ENCODE assay signal across 15 cellular contexts in the genomic region with DNA sequence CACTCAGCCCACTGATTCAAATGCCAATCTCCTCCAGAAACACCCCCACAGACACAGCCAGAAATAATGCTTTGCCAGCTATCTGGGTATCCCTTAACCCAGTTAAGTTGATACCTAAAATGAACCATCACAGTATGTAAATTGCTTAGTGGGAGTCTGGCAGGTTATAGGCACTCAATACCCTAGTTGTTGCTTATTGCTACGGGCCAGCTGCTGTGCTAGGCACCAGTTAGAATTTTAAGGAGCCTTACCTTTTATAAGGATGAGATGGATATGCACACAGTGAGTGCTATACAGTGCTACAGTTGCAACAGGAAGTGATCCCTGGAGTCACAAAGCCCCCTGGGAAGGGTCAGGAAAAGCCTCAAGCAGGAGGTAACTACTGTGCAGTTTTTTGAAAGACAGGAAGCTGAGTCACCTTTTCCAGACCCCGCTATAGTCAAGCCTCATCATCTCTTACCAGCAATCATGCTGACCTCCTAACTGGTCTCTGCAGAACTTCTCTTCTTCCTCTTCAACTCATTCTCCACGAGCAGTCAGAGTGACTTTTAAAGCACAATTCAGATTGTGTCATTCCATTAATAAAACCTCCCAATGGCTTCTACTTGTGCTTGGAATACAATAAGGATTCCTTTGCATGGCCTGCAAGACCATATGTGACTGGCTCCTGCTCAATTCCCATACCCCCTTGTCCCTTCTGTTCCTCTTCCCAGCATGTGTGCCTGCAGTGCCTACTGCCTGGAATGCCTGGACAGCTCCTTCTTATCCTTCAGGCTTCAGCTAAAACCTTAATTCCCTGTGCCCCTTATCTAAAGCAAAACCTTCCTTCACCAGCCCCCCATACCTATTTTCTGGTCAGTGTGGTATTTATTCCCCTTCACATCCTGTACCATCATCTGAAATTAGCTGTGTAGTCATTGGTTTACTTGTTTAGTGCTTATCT. TPM values are rescaled to one million over a fixed set of nuclear protein-coding genes. Genes with fewer than 3 reads are reported as not detected.
A peak's percentile ranks its signal among the peaks of the same experiment; 100 is the strongest.
DNase-seq lines count a peak whose midpoint lies in the region; ATAC-seq and TF ChIP-seq lines count a peak whose summit lies in the region.
"Had no signal": no experiment of that assay in that cellular context is flagged by ENCODE, and none has a peak within 500 bp of the region (broad histone marks: within the 10 kb centered on the region; RNA-seq: fewer than 3 reads in every experiment).

No MANE protein-coding gene starts in this region.

- H3K27ac ChIP-seq in cardiac muscle cell, result no peak overlapping the region
- H3K27ac ChIP-seq: dorsolateral prefrontal cortex had no signal

- peaks cover 33% of the 10 kb centered on the region for H3K27me3 Mint-ChIP-seq in stimulated activated memory B cell treated with anti-CD40 and anti-IgM and Interleukin-4, amounts not matched to agents 10 μg/mL and 1 μg/mL and 100 μg/mL, for 72 hours
- H3K27me3 Mint-ChIP-seq in chondrocyte (ENCODE audit: low read depth), result no peaks in the 10 kb centered on the region
- H3K27me3 Mint-ChIP-seq: activated CD4-positive, alpha-beta memory T cell treated with anti-CD3 and anti-CD28 coated beads, Interleukin-2, amount 10 ng/mL, durations not matched to agents 7 days and 5 days had no signal

- CTCF ChIA-PET in HEK293T (lab: Yijun Ruan, JAX), result no interaction called here

- POLR2A ChIA-PET in HEK293T (lab: Yijun Ruan, JAX), result interaction anchor here (2.4 kb wide), 1 partner anchor 10 kb away, joined by 6 read pairs; a partner anchor contains a TSS

- H3K36me3 Mint-ChIP-seq in stimulated activated memory B cell treated with anti-CD40 and anti-IgM and Interleukin-4, amounts not matched to agents 10 μg/mL and 1 μg/mL and 100 μg/mL, for 72 hours, result no peaks in the 10 kb centered on the region
- no peaks in the 10 kb centered on the region for H3K36me3 Mint-ChIP-seq in chondrocyte (ENCODE audit: low read depth)
- H3K36me3 Mint-ChIP-seq: activated naive CD8-positive, alpha-beta T cell treated with anti-CD3 and anti-CD28 coated beads, Interleukin-2, amount 10 ng/mL, durations not matched to agents 7 days and 5 days had no signal

- intact Hi-C loops in Right ventricle myocardium inferior (cut with DNase I), result no loop called here

- no peaks in the 10 kb centered on the region for H3K9me3 ChIP-seq in cardiac muscle cell (ENCODE audit: low read depth)

- peaks cover 4% of the 10 kb centered on the region for H3K4me1 ChIP-seq in cardiac muscle cell (ENCODE audit: low read depth)

- H3K4me3 Mint-ChIP-seq in stimulated activated memory B cell treated with anti-CD40 and anti-IgM and Interleukin-4, amounts not matched to agents 10 μg/mL and 1 μg/mL and 100 μg/mL, for 72 hours, result no peak overlapping the region
- H3K4me3 Mint-ChIP-seq in chondrocyte (ENCODE audit: unreplicated experiment), result no peak overlapping the region
- H3K4me3 Mint-ChIP-seq: activated CD4-positive, alpha-beta memory T cell treated with anti-CD3 and anti-CD28 coated beads, Interleukin-2, amount 10 ng/mL, durations not matched to agents 7 days and 5 days; activated naive CD8-positive, alpha-beta T cell treated with anti-CD3 and anti-CD28 coated beads, Interleukin-2, amount 10 ng/mL, durations not matched to agents 7 days and 5 days had no signal

- DNase-seq in cardiac muscle cell (ENCODE audit: low read depth in 1 of 2, low spot score in 1 of 2) (peak; percentile 49 to 60), Right ventricle myocardium inferior (ENCODE audit: missing footprints) (no peak), NOMO-1 treated with dmso at 0.1 percent for 144 hours (lab: John Stamatoyannopoulos, UW; ENCODE audit: unreplicated experiment) (peak; percentile 12), cardiac fibroblast (ENCODE audit: low read depth in 2 of 2) (peak; percentile 52 to 66), chondrocyte (ENCODE audit: low spot score) (no peak), HEK293T (ENCODE audit: extremely low spot score) (no peak), DMS79 (lab: John Stamatoyannopoulos, UW) (no peak)
- DNase-seq: activated CD4-positive, alpha-beta memory T cell treated with anti-CD3 and anti-CD28 coated beads, Interleukin-2, amount 10 ng/mL, durations not matched to agents 7 days and 5 days; activated naive CD8-positive, alpha-beta T cell treated with anti-CD3 and anti-CD28 coated beads, Interleukin-2, amount 10 ng/mL, durations not matched to agents 7 days and 5 days; DMS79 treated with DMSO at 0.1 percent for 48 hours; dorsolateral prefrontal cortex; mammary epithelial cell; NCI-H1092; nucleus accumbens had no signal

- H3K36me3 ChIP-seq in cardiac muscle cell, result no peaks in the 10 kb centered on the region

- no peak overlapping the region for H3K27ac Mint-ChIP-seq in stimulated activated memory B cell treated with anti-CD40 and anti-IgM and Interleukin-4, amounts not matched to agents 10 μg/mL and 1 μg/mL and 100 μg/mL, for 72 hours
- no peak overlapping the region for H3K27ac Mint-ChIP-seq in chondrocyte (ENCODE audit: unreplicated experiment)
- H3K27ac Mint-ChIP-seq: activated CD4-positive, alpha-beta memory T cell treated with anti-CD3 and anti-CD28 coated beads, Interleukin-2, amount 10 ng/mL, durations not matched to agents 7 days and 5 days; activated naive CD8-positive, alpha-beta T cell treated with anti-CD3 and anti-CD28 coated beads, Interleukin-2, amount 10 ng/mL, durations not matched to agents 7 days and 5 days had no signal

- no peaks in the 10 kb centered on the region for H3K9me3 Mint-ChIP-seq in stimulated activated memory B cell treated with anti-CD40 and anti-IgM and Interleukin-4, amounts not matched to agents 10 μg/mL and 1 μg/mL and 100 μg/mL, for 72 hours
- H3K9me3 Mint-ChIP-seq in chondrocyte (ENCODE audit: low read depth), result no peaks in the 10 kb centered on the region
- H3K9me3 Mint-ChIP-seq: activated CD4-positive, alpha-beta memory T cell treated with anti-CD3 and anti-CD28 coated beads, Interleukin-2, amount 10 ng/mL, durations not matched to agents 7 days and 5 days; activated naive CD8-positive, alpha-beta T cell treated with anti-CD3 and anti-CD28 coated beads, Interleukin-2, amount 10 ng/mL, durations not matched to agents 7 days and 5 days had no signal

- ATAC-seq in Right ventricle myocardium inferior, result no peak
- ATAC-seq in stimulated activated memory B cell treated with anti-CD40 and anti-IgM and Interleukin-4, amounts not matched to agents 10 μg/mL and 1 μg/mL and 100 μg/mL, for 72 hours, result peak; percentile 39

- TF ChIP-seq CTCF in cardiac muscle cell (IDR thresholded peaks at IDR 0.05; ENCODE audit: low read depth, low read length) (no peak), cardiac fibroblast (IDR thresholded peaks at IDR 0.05; ENCODE audit: low read depth, low read length) (no peak), chondrocyte (IDR thresholded peaks at IDR 0.05) (no peak)

- no peaks in the 10 kb centered on the region for H3K27me3 ChIP-seq in cardiac muscle cell

- H3K4me3 ChIP-seq in cardiac muscle cell, result no peak overlapping the region
- H3K4me3 ChIP-seq in cardiac fibroblast (replicated peaks in 1 of 2; ENCODE audit: low read depth in 2 of 2, low read length in 2 of 2), result no peak overlapping the region
- H3K4me3 ChIP-seq: dorsolateral prefrontal cortex had no signal

- peaks cover 8% of the 10 kb centered on the region for H3K4me1 Mint-ChIP-seq in stimulated activated memory B cell treated with anti-CD40 and anti-IgM and Interleukin-4, amounts not matched to agents 10 μg/mL and 1 μg/mL and 100 μg/mL, for 72 hours
- peaks cover 8% of the 10 kb centered on the region for H3K4me1 Mint-ChIP-seq in chondrocyte (ENCODE audit: low read depth)

TF ChIP-seq in HEK293T, 16 proteins besides CTCF, POLR2A, EP300 and RAD21:
- TF ChIP-seq ARNT (IDR thresholded peaks at IDR 0.05) (no peak), SP1 (IDR thresholded peaks at IDR 0.05) (no peak), CTBP1 (IDR thresholded peaks at IDR 0.05; ENCODE audit: borderline replicate concordance) (no peak), TARDBP (IDR thresholded peaks at IDR 0.05) (no peak), L3MBTL2 (conservative IDR thresholded peaks at IDR 0.05) (no peak), LEF1 (IDR thresholded peaks at IDR 0.05; ENCODE audit: borderline replicate concordance) (no peak), FOXK2 (IDR thresholded peaks at IDR 0.05) (no peak), FOXM1 (IDR thresholded peaks at IDR 0.05; ENCODE audit: borderline replicate concordance) (no peak), ELF4 (IDR thresholded peaks at IDR 0.05) (no peak), ZNF384 (IDR thresholded peaks at IDR 0.05) (no peak), HDGF (IDR thresholded peaks at IDR 0.05; ENCODE audit: borderline replicate concordance) (no peak)
- TF ChIP-seq, protein P1, sequence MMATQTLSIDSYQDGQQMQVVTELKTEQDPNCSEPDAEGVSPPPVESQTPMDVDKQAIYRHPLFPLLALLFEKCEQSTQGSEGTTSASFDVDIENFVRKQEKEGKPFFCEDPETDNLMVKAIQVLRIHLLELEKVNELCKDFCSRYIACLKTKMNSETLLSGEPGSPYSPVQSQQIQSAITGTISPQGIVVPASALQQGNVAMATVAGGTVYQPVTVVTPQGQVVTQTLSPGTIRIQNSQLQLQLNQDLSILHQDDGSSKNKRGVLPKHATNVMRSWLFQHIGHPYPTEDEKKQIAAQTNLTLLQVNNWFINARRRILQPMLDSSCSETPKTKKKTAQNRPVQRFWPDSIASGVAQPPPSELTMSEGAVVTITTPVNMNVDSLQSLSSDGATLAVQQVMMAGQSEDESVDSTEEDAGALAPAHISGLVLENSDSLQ (IDR thresholded peaks at IDR 0.05), result no peak

RNA-seq across cellular contexts. Expression of a gene that starts 10.4 kb away (rescaled TPM):
- total RNA-seq in cardiac muscle cell (0.74 and 2.1 TPM in 2 replicates), Right ventricle myocardium inferior (3.1 TPM), chondrocyte (0.17 to 0.36 TPM (median 0.22 TPM) in 3 replicates)
- 2.0 and 6.7 TPM in 2 replicates for polyA plus RNA-seq in cardiac muscle cell

Comparison
In these comparisons a context has a peak if more than half of its experiments do, and no peak if none do; other contexts are left out.
1. DNase-seq: peak in cardiac muscle cell (2 of 2), NOMO-1 treated with dmso at 0.1 percent for 144 hours (single experiment) and cardiac fibroblast (2 of 2); none in Right ventricle myocardium inferior (single experiment), chondrocyte (single experiment), HEK293T (single experiment) and DMS79 (single experiment).